1 cellular context compared by ENCODE assay signal in the genomic region with DNA sequence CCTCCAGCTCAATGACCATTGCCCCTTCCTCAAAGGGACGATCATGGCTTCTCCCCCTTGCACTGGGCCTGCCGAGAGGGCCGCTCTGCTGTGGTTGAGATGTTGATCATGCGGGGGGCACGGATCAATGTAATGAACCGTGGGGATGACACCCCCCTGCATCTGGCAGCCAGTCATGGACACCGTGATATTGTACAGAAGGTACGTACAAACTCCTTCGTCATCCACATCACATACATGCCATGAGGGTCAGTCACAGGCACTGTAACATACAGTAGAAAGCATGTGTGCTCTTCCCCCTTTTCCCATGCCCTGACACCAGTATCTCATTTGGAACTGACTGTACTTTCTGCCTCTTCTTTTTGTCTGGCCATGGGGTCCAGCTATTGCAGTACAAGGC.
TF ChIP-seq lines count a peak whose summit lies in the region.

No MANE protein-coding gene starts in this region.

TF ChIP-seq in IMR-90, 13 proteins besides CTCF, POLR2A, EP300 and RAD21 (continued from another document):
- TF ChIP-seq, protein P1, sequence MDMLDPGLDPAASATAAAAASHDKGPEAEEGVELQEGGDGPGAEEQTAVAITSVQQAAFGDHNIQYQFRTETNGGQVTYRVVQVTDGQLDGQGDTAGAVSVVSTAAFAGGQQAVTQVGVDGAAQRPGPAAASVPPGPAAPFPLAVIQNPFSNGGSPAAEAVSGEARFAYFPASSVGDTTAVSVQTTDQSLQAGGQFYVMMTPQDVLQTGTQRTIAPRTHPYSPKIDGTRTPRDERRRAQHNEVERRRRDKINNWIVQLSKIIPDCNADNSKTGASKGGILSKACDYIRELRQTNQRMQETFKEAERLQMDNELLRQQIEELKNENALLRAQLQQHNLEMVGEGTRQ (IDR thresholded peaks at IDR 0.05; ENCODE audit: low read depth, low read length), result no peak
- no peak for TF ChIP-seq MAZ (IDR thresholded peaks at IDR 0.05; ENCODE audit: borderline replicate concordance, low read depth, low read length)
- no peak for TF ChIP-seq FOS (IDR thresholded peaks at IDR 0.05; ENCODE audit: low read depth, low read length)
- no peak for TF ChIP-seq CHD1 (IDR thresholded peaks at IDR 0.05; ENCODE audit: low read depth, low read length)
- TF ChIP-seq, protein P2, sequence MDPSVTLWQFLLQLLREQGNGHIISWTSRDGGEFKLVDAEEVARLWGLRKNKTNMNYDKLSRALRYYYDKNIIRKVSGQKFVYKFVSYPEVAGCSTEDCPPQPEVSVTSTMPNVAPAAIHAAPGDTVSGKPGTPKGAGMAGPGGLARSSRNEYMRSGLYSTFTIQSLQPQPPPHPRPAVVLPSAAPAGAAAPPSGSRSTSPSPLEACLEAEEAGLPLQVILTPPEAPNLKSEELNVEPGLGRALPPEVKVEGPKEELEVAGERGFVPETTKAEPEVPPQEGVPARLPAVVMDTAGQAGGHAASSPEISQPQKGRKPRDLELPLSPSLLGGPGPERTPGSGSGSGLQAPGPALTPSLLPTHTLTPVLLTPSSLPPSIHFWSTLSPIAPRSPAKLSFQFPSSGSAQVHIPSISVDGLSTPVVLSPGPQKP (IDR thresholded peaks at IDR 0.05; ENCODE audit: borderline replicate concordance, low read depth, low read length), result no peak
- TF ChIP-seq RCOR1 (IDR thresholded peaks at IDR 0.05; ENCODE audit: insufficient replicate concordance, low read length), result no peak
- TF ChIP-seq MXI1 (IDR thresholded peaks at IDR 0.05; ENCODE audit: borderline replicate concordance, low read depth, low read length), result no peak
- TF ChIP-seq MAFK (IDR thresholded peaks at IDR 0.05; ENCODE audit: low read depth, low read length), result no peak
- TF ChIP-seq CEBPB (IDR thresholded peaks at IDR 0.05; ENCODE audit: low read depth, low read length), result no peak
